10 cellular contexts compared by ENCODE assay signal in the genomic region with DNA sequence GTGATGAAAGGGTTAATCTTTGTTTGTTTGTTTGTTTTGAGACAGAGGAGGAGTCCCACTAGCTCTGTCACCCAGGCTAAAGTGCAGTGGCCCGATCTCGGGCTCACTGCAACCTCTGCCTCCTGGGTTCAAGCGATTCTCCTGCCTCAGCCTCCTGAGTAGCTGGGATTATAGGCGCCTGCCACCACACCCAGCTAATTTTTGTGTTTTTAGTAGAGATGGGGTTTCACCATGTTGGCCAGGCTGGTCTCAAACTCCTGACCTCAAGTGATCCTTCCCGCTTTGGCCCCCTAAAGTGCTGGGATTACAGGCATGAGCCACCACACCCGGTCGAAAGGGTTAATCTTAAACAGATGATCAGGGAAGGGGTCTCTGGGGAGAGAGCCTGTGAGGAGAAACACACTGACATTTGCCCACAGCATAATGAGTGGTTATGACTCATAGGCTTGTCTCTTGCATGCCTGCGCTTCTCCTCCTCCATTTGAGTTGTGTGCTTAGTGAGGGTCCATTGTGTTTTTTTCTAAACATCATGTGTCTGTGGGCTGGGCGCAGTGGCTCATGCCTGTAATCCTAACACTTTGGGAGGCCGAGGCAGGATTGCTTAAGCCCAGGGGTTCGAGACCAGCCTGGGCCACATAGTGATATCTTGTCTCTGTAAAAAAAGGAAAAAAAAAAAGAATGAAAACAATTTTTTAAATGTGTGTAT. TPM values are rescaled to one million over a fixed set of nuclear protein-coding genes. Genes with fewer than 3 reads are reported as not detected.
DNase-seq lines count a peak whose midpoint lies in the region; ATAC-seq, FAIRE-seq and TF ChIP-seq lines count a peak whose summit lies in the region.
"Not testable (repeated sequence)": the region's sequence is repeated elsewhere in the genome, so short reads cannot be mapped to it uniquely, and the experiment has no call there.
"Had no signal": no experiment of that assay in that cellular context is flagged by ENCODE, and none has a peak within 500 bp of the region (broad histone marks: within the 10 kb centered on the region; RNA-seq: fewer than 3 reads in every experiment).

No MANE protein-coding gene starts in this region.

- H3F3A ChIP-seq in PC-9 (ENCODE audit: insufficient read depth, low read depth): not testable (repeated sequence)

- 0 out of 3 replicates have a peak overlapping the region, but pooled peaks have one; percentile 4 for H3K4me3 ChIP-seq in A549
- H3K4me3 ChIP-seq in MG63: peak overlapping the region; percentile 5; the same call in 1 of the 2 replicates
- H3K4me3 ChIP-seq in PC-9; skeletal muscle cell (ENCODE audit: low read depth, low read length): not testable (repeated sequence)

- H3K27ac ChIP-seq in A549: peak overlapping the region; percentile 21 to 54; a peak in 3 of 6 replicates
- not testable (repeated sequence) for H3K27ac ChIP-seq in PC-9

- not testable (repeated sequence) for H3K9me2 ChIP-seq in PC-9 (ENCODE audit: insufficient read depth)

- not testable (repeated sequence) for FAIRE-seq in A549 (lab: Jason Lieb, UNC)

- not testable (repeated sequence) for H3K9me3 Mint-ChIP-seq in activated CD8-positive, alpha-beta memory T cell treated with anti-CD3 and anti-CD28 coated beads, Interleukin-2, amount 10 ng/mL, durations not matched to agents 7 days and 5 days (ENCODE audit: low read depth); central memory CD8-positive, alpha-beta T cell

- peaks cover 18% of the 10 kb centered on the region for H3K4me1 Mint-ChIP-seq in activated CD8-positive, alpha-beta memory T cell treated with anti-CD3 and anti-CD28 coated beads, Interleukin-2, amount 10 ng/mL, durations not matched to agents 7 days and 5 days
- peaks cover 15% of the 10 kb centered on the region for H3K4me1 Mint-ChIP-seq in central memory CD8-positive, alpha-beta T cell

- TF ChIP-seq EP300 in A549 (IDR thresholded peaks at IDR 0.05): not testable (repeated sequence)

- peak in 1 of 2 experiments; percentile 46; a peak in 3 of 6 replicates for ATAC-seq in A549
- not testable (repeated sequence) for ATAC-seq in activated CD8-positive, alpha-beta memory T cell treated with anti-CD3 and anti-CD28 coated beads, Interleukin-2, amount 10 ng/mL, durations not matched to agents 7 days and 5 days; central memory CD8-positive, alpha-beta T cell (replicated peaks; ENCODE audit: extremely low read depth, poor library complexity, severe bottlenecking)

- TF ChIP-seq POLR2A in A549 (IDR thresholded peaks at IDR 0.05; ENCODE audit: low read length): not testable (repeated sequence)

- H3K27ac Mint-ChIP-seq in activated CD8-positive, alpha-beta memory T cell treated with anti-CD3 and anti-CD28 coated beads, Interleukin-2, amount 10 ng/mL, durations not matched to agents 7 days and 5 days; central memory CD8-positive, alpha-beta T cell (ENCODE audit: low read depth): not testable (repeated sequence)

- peak in 1 of 2 experiments; percentile 62 for DNase-seq in A549 (ENCODE audit: low read depth in 1 of 2, low spot score in 1 of 2)
- peak; percentile 86 for DNase-seq in GM04504 (ENCODE audit: low read depth)
- DNase-seq in MG63: peak; percentile 77
- DNase-seq in PC-9: peak in 1 of 2 experiments; percentile 48
- not testable (repeated sequence) for DNase-seq in activated CD8-positive, alpha-beta memory T cell treated with anti-CD3 and anti-CD28 coated beads, Interleukin-2, amount 10 ng/mL, durations not matched to agents 7 days and 5 days; central memory CD8-positive, alpha-beta T cell (ENCODE audit: low spot score in 2 of 2)
- peak; percentile 95 for DNase-seq in islet precursor cell
- peak; percentile 98 for DNase-seq in skeletal muscle cell (ENCODE audit: low read depth)

- H3K36me3 ChIP-seq in MG63; PC-9 (ENCODE audit: low read depth): not testable (repeated sequence)

- H3K4me2 ChIP-seq in A549 (peak overlapping the region; percentile 70), PC-9 (peak overlapping the region; percentile 38; the same call in 1 of the 2 replicates)

- H3K36me3 Mint-ChIP-seq in activated CD8-positive, alpha-beta memory T cell treated with anti-CD3 and anti-CD28 coated beads, Interleukin-2, amount 10 ng/mL, durations not matched to agents 7 days and 5 days; central memory CD8-positive, alpha-beta T cell (ENCODE audit: insufficient read depth): not testable (repeated sequence)

- H3K9me3 ChIP-seq in A549; MG63; PC-9 (ENCODE audit: insufficient read depth, low read depth): not testable (repeated sequence)

- CTCF ChIA-PET in A549 (lab: Yijun Ruan, JAX): interaction anchor here (0.6 kb wide), 1 partner anchor 399 kb away, joined by 4 read pairs; no protein-coding TSS in a partner anchor
- CTCF ChIA-PET in PC-9 (lab: Charles Lee): not testable (repeated sequence)
- CTCF ChIA-PET in activated CD8-positive, alpha-beta memory T cell treated with anti-CD3 and anti-CD28 coated beads, Interleukin-2, amount 10 ng/mL, durations not matched to agents 7 days and 5 days (lab: Charles Lee): interaction anchor here (0.7 kb wide), 1 partner anchor 387 kb away, joined by 3 read pairs; no protein-coding TSS in a partner anchor

- intact Hi-C loops in PC-9 (cut with micrococcal nuclease; ENCODE audit: unreplicated experiment): not testable (repeated sequence)

- not testable (repeated sequence) for TF ChIP-seq RAD21 in A549 (conservative IDR thresholded peaks at IDR 0.05 in 1 of 2, IDR thresholded peaks at IDR 0.05 in 1 of 2)

- H3K4me3 Mint-ChIP-seq in activated CD8-positive, alpha-beta memory T cell treated with anti-CD3 and anti-CD28 coated beads, Interleukin-2, amount 10 ng/mL, durations not matched to agents 7 days and 5 days: peak overlapping the region; percentile 43
- H3K4me3 Mint-ChIP-seq in central memory CD8-positive, alpha-beta T cell: peak overlapping the region; percentile 7

- 37% methylated on average over 11 of the region's 11 CpGs for WGBS in A549 (ENCODE audit: missing lambda C conversion rate)

- H3K4me1 ChIP-seq in A549: peaks cover 23% of the 10 kb centered on the region
- not testable (repeated sequence) for H3K4me1 ChIP-seq in PC-9 (replicated peaks; ENCODE audit: insufficient read depth)

- not testable (repeated sequence) for BruUV-seq in PC-9 (replicated peaks; lab: Mats Ljungman, UMichigan)

- POLR2A ChIA-PET in A549 (lab: Yijun Ruan, JAX): interaction anchor here (0.7 to 1.2 kb wide), 2 partner anchors 46 to 142 kb away, joined by 4 to 7 read pairs; partner anchors contain the start of gene ARL3
- POLR2A ChIA-PET in PC-9 (lab: Charles Lee; ENCODE audit: unreplicated experiment): not testable (repeated sequence)

- not testable (repeated sequence) for TF ChIP-seq CTCF in A549 (IDR thresholded peaks at IDR 0.05); PC-9 (conservative IDR thresholded peaks at IDR 0.05)

- H3K27me3 Mint-ChIP-seq in activated CD8-positive, alpha-beta memory T cell treated with anti-CD3 and anti-CD28 coated beads, Interleukin-2, amount 10 ng/mL, durations not matched to agents 7 days and 5 days; central memory CD8-positive, alpha-beta T cell: not testable (repeated sequence)

- H2AFZ ChIP-seq in PC-9: not testable (repeated sequence)

- H3K79me2 ChIP-seq in PC-9 (ENCODE audit: low read depth): not testable (repeated sequence)

- H4K20me1 ChIP-seq in PC-9 (ENCODE audit: insufficient read depth): not testable (repeated sequence)

- not testable (repeated sequence) for H3K27me3 ChIP-seq in MG63; PC-9 (ENCODE audit: insufficient read depth, low read depth)

TF ChIP-seq in A549, 52 proteins besides CTCF, POLR2A, EP300 and RAD21:
- not testable (repeated sequence) for TF ChIP-seq FOSL2 (IDR thresholded peaks at IDR 0.05)
- TF ChIP-seq FOSL2 (CRISPR knock-in tag; IDR thresholded peaks at IDR 0.05) (peak; percentile 76), CHD4 (IDR thresholded peaks at IDR 0.05; ENCODE audit: borderline replicate concordance) (peak; percentile 71)

RNA-seq across cellular contexts. Expression of gene BORCS7, which starts 1.8 kb away (rescaled TPM):
- polyA plus RNA-seq in A549 (2011; rRNA removed) (43.9 and 68.1 TPM in 2 replicates), A549 (2017; fragmentation: RNase III; extraction: RNeasy Plus Mini Kit Qiagen cat#74134 plus additional on column Dnase treatment) (31.3 to 36.9 TPM (median 36.6 TPM) in 3 replicates)
- 31.7 and 34.1 TPM in 2 replicates for polyA plus RNA-seq in A549 (2012; cell fraction: cytosol; rRNA removed)
- 7.4 and 9.8 TPM in 2 replicates for polyA plus RNA-seq in A549 (2012; cell fraction: nucleus; rRNA removed)
- polyA minus RNA-seq in A549 (2011; rRNA and poly(A)+ RNA removed): 8.9 and 11.2 TPM in 2 replicates
- 26.3 and 43.9 TPM in 2 replicates for total RNA-seq in MG63 (2014; rRNA removed; shearing (Covaris generic); ENCODE audit: low replicate concordance)
- total RNA-seq in PC-9 (2021): 8.2 and 9.4 TPM in 2 replicates
- 1 to 10 TPM; 6.6 to 8.4 TPM for total RNA-seq in activated CD8-positive, alpha-beta memory T cell treated with anti-CD3 and anti-CD28 coated beads, Interleukin-2, amount 10 ng/mL, durations not matched to agents 7 days and 5 days

RNA-seq across cellular contexts. Expression of gene AS3MT, which starts 13.4 kb away (rescaled TPM):
- polyA plus RNA-seq in A549 (2011; rRNA removed) (8.6 and 10.8 TPM in 2 replicates), A549 (2017; fragmentation: RNase III; extraction: RNeasy Plus Mini Kit Qiagen cat#74134 plus additional on column Dnase treatment) (9.7 to 10.7 TPM (median 10.7 TPM) in 3 replicates)
- 4.6 and 5.1 TPM in 2 replicates for polyA plus RNA-seq in A549 (2012; cell fraction: cytosol; rRNA removed)
- polyA plus RNA-seq in A549 (2012; cell fraction: nucleus; rRNA removed): 2.4 and 4.8 TPM in 2 replicates
- 1.6 and 2.0 TPM in 2 replicates for polyA minus RNA-seq in A549 (2011; rRNA and poly(A)+ RNA removed)
- 0.17 and 1.7 TPM in 2 replicates for total RNA-seq in MG63 (2014; rRNA removed; shearing (Covaris generic); ENCODE audit: low replicate concordance)
- 0.22 TPM in 1 of 2 replicates, not detected in the other for total RNA-seq in PC-9 (2021)
- total RNA-seq in activated CD8-positive, alpha-beta memory T cell treated with anti-CD3 and anti-CD28 coated beads, Interleukin-2, amount 10 ng/mL, durations not matched to agents 7 days and 5 days: under 1 TPM in 1 of 2 experiments, not detected in 1; 0.41 TPM
- total RNA-seq: activated naive CD4-positive, alpha-beta T cell treated with anti-CD3 and anti-CD28 coated beads, Interleukin-2, amount 50 U/mL, for 72 hours had no signal

RNA-seq across cellular contexts. Expression of gene CYP17A1, which starts 18.7 kb away (rescaled TPM):
- polyA plus RNA-seq in A549 (2011; rRNA removed): not detected in 2 replicates
- polyA plus RNA-seq in A549 (2012; cell fraction: cytosol; rRNA removed): 0.03 TPM in 1 of 2 replicates, not detected in the other
- not detected in 2 replicates for polyA plus RNA-seq in A549 (2012; cell fraction: nucleus; rRNA removed)
- not detected in 3 replicates for polyA plus RNA-seq in A549 (2017; fragmentation: RNase III; extraction: RNeasy Plus Mini Kit Qiagen cat#74134 plus additional on column Dnase treatment)
- not detected in 2 replicates for polyA minus RNA-seq in A549 (2011; rRNA and poly(A)+ RNA removed)
- not detected in 2 replicates for total RNA-seq in MG63 (2014; rRNA removed; shearing (Covaris generic); ENCODE audit: low replicate concordance)
- total RNA-seq in PC-9 (2021): not detected in 2 replicates
- not detected for total RNA-seq in activated CD8-positive, alpha-beta memory T cell treated with anti-CD3 and anti-CD28 coated beads, Interleukin-2, amount 10 ng/mL, durations not matched to agents 7 days and 5 days
- total RNA-seq: activated naive CD4-positive, alpha-beta T cell treated with anti-CD3 and anti-CD28 coated beads, Interleukin-2, amount 50 U/mL, for 72 hours; naive thymus-derived CD4-positive, alpha-beta T cell had no signal
- polyA plus RNA-seq: naive thymus-derived CD4-positive, alpha-beta T cell had no signal
